8 cellular contexts compared by ENCODE assay signal in genomic region chr3:50292159-50292923, GRCh38. TPM values are rescaled to one million over a fixed set of nuclear protein-coding genes. Genes with fewer than 3 reads are reported as not detected.
A peak's percentile ranks its signal among the peaks of the same experiment; 100 is the strongest.
DNase-seq lines count a peak whose midpoint lies in the region; ATAC-seq and TF ChIP-seq lines count a peak whose summit lies in the region.

TSS of gene IFRD2 (minus strand) at chr3:50292429. CDS start at chr3:50292274, 155 bp downstream.

- peak within 1 kb of the TSS; percentile 88 for H3K4me3 Mint-ChIP-seq in activated T-cell treated with anti-CD3 and anti-CD28 coated beads, Interleukin-2, amount 50 U/mL, for 4 hours

- H3K4me1 ChIP-seq in Panc1 (ENCODE audit: control insufficient read depth, insufficient read depth, low read length): peaks cover 9% of the 10 kb centered on the region
- peaks cover 2 to 18% of the 10 kb centered on the region in 2 donors for H3K4me1 ChIP-seq in esophagus (ENCODE audit: control insufficient read depth in 2 of 2, insufficient read depth in 2 of 2, low read length in 1 of 2)
- H3K4me1 ChIP-seq in muscle layer of colon (ENCODE audit: insufficient read depth, low read length): peaks cover 25% of the 10 kb centered on the region

- intact Hi-C loops in Panc1 (cut with micrococcal nuclease; ENCODE audit: unreplicated experiment): no loop called here

- CTCF ChIA-PET in Panc1 (lab: Charles Lee): interaction anchor here (0.6 to 0.7 kb wide), 2 partner anchors 55 to 66 kb away, joined by 3 to 13 read pairs; no protein-coding TSS in a partner anchor

- H3K27me3 Mint-ChIP-seq in activated T-cell treated with anti-CD3 and anti-CD28 coated beads, Interleukin-2, amount 50 U/mL, for 4 hours (ENCODE audit: low read depth): no peaks in the 10 kb centered on the region

- no peak for TF ChIP-seq CTCF in Panc1 (IDR thresholded peaks at IDR 0.05)

- H3K36me3 ChIP-seq in Panc1 (ENCODE audit: control insufficient read depth, insufficient read depth, low read length) (no peaks in the 10 kb centered on the region), esophagus (ENCODE audit: control insufficient read depth in 2 of 2, insufficient read depth in 2 of 2, low read length in 1 of 2) (peaks cover 14 to 31% of the 10 kb centered on the region in 2 donors), muscle layer of colon (ENCODE audit: insufficient read depth, low read length) (peaks cover 32% of the 10 kb centered on the region)

- H3K27me3 ChIP-seq in Panc1 (ENCODE audit: control insufficient read depth, insufficient read depth, low read length) (no peaks in the 10 kb centered on the region), esophagus (ENCODE audit: control insufficient read depth in 1 of 2, insufficient read depth in 2 of 2, low read length in 2 of 2) (no peaks in the 10 kb centered on the region), muscle layer of colon (ENCODE audit: control insufficient read depth in 1 of 2, insufficient read depth in 2 of 2, low read length in 2 of 2) (no peaks in the 10 kb centered on the region)

- ATAC-seq in GM21723 (IDR thresholded peaks at IDR 0.05; ENCODE audit: unreplicated experiment): peak; percentile 93
- peak; percentile 98 for ATAC-seq in Panc1
- ATAC-seq in activated T-cell treated with anti-CD3 and anti-CD28 coated beads, Interleukin-2, amount 50 U/mL, for 4 hours: peak; percentile 98

- H3K36me3 Mint-ChIP-seq in activated T-cell treated with anti-CD3 and anti-CD28 coated beads, Interleukin-2, amount 50 U/mL, for 4 hours (ENCODE audit: insufficient read depth): peaks cover 22% of the 10 kb centered on the region

- DNase-seq in DMS53 (lab: John Stamatoyannopoulos, UW) (peak; percentile 94), KG1 (lab: John Stamatoyannopoulos, UW) (peak; percentile 93), Panc1 (ENCODE audit: low read depth, low spot score) (peak; percentile 83)
- DNase-seq in activated T-cell treated with anti-CD3 and anti-CD28 coated beads, Interleukin-2, amount 50 U/mL, for 4 hours: peak; percentile 94
- DNase-seq in stimulated activated CD8-positive, alpha-beta memory T cell treated with anti-CD3 and anti-CD28 coated beads, Interleukin-7, amount 100 ng/mL, for 24 hours (ENCODE audit: low read depth): peak; percentile 87

- BruUV-seq in Panc1 (replicated peaks; lab: Mats Ljungman, UMichigan): no TSS peak

- H3K27ac ChIP-seq in Panc1 (ENCODE audit: low read length): peak within 1 kb of the TSS; percentile 93
- H3K27ac ChIP-seq in esophagus (ENCODE audit: low read depth in 2 of 2, low read length in 1 of 2): peak within 1 kb of the TSS; percentile 85 to 92
- H3K27ac ChIP-seq in muscle layer of colon (ENCODE audit: low read depth, low read length): peak within 1 kb of the TSS; percentile 65

- WGBS in esophagus, 2 donors: 1% methylated on average over 64 to 65 of the region's 65 CpGs

- H3K9me3 ChIP-seq in Panc1 (ENCODE audit: control insufficient read depth, insufficient read depth, low read depth, low read length) (no peaks in the 10 kb centered on the region), esophagus (ENCODE audit: control insufficient read depth in 2 of 2, insufficient read depth in 1 of 2, low read depth in 1 of 2, low read length in 1 of 2) (no peaks in the 10 kb centered on the region), muscle layer of colon (ENCODE audit: low read length) (no peaks in the 10 kb centered on the region)

- in situ Hi-C loops in Panc1 (cut with HindIII; ENCODE audit: low pct_unique_long_range_greater_than_20kb, low sequenced_read_pairs): no loop called here

- H3K9me3 Mint-ChIP-seq in activated T-cell treated with anti-CD3 and anti-CD28 coated beads, Interleukin-2, amount 50 U/mL, for 4 hours: no peaks in the 10 kb centered on the region

- peak within 1 kb of the TSS; percentile 87 to 89 for H3K4me3 ChIP-seq in Panc1 (ENCODE audit: low read depth in 2 of 2, low read length in 2 of 2)
- peak within 1 kb of the TSS; percentile 88 to 95 for H3K4me3 ChIP-seq in esophagus (ENCODE audit: low read depth in 1 of 2, low read length in 2 of 2)
- H3K4me3 ChIP-seq in muscle layer of colon (ENCODE audit: low read depth in 1 of 2, low read length in 2 of 2): peak within 1 kb of the TSS; percentile 84 to 87

- POLR2A ChIA-PET in Panc1 (lab: Charles Lee): no interaction called here

- peaks cover 17% of the 10 kb centered on the region for H3K4me1 Mint-ChIP-seq in activated T-cell treated with anti-CD3 and anti-CD28 coated beads, Interleukin-2, amount 50 U/mL, for 4 hours (ENCODE audit: low read depth)

- H3K9ac ChIP-seq in muscle layer of colon (ENCODE audit: low read length): peak within 1 kb of the TSS; percentile 82

RNA-seq across cellular contexts. Expression of gene IFRD2, which starts in this region (rescaled TPM):
- 111 TPM for total RNA-seq in Panc1 (2021; ENCODE audit: unreplicated experiment)
- polyA plus RNA-seq in Panc1 (2012; ENCODE audit: insufficient read length): 113 TPM
- 100 to 1,000 TPM; 339 to 366 (median 341) TPM for total RNA-seq in activated T-cell treated with anti-CD3 and anti-CD28 coated beads, Interleukin-2, amount 50 U/mL, for 4 hours
- 10 to 100 TPM; 65.6 to 69.5 TPM for polyA plus RNA-seq in esophagus

Comparison
In these comparisons a context has a peak if more than half of its experiments do, and no peak if none do; other contexts are left out.
1. Peak in every context shown above with its lines: DNase-seq, ATAC-seq, H3K4me3 ChIP-seq and H3K27ac ChIP-seq.